In genomic region chr15:28977377-28978010, GRCh38 we compare ENCODE assay signal across 10 cellular contexts.
DNase-seq lines count a peak whose midpoint lies in the region; ATAC-seq and TF ChIP-seq lines count a peak whose summit lies in the region.
"Had no signal": no experiment of that assay in that cellular context is flagged by ENCODE, and none has a peak within 500 bp of the region (broad histone marks: within the 10 kb centered on the region; RNA-seq: fewer than 3 reads in every experiment).

No MANE protein-coding gene starts in this region.

- intact Hi-C loops in lower lobe of right lung (cut with DNase I) (no loop called here), ovary (cut with DNase I) (no loop called here)

- TF ChIP-seq POLR2A in ovary (IDR thresholded peaks at IDR 0.05), result no peak

- DNase-seq in AG08396 (ENCODE audit: low spot score) (peak; percentile 89), NCI-H2196 (lab: John Stamatoyannopoulos, UW; ENCODE audit: unreplicated experiment) (peak; percentile 39), lower lobe of right lung (no peak), germinal center (ENCODE audit: low spot score) (no peak), ovary (no peak), NCI-H82 (lab: John Stamatoyannopoulos, UW) (no peak), NCI-H510A treated with DMSO at 0.1 percent for 48 hours (lab: John Stamatoyannopoulos, UW) (no peak)
- DNase-seq: activated CD8-positive, alpha-beta T cell treated with anti-CD3 and anti-CD28 coated beads for 36 hours had no signal

- no peaks in the 10 kb centered on the region for H3K9me3 ChIP-seq in lower lobe of right lung
- no peaks in the 10 kb centered on the region for H3K9me3 ChIP-seq in ovary

- H3K4me3 ChIP-seq in lower lobe of right lung (no peak overlapping the region), ovary (no peak overlapping the region)

- H3K27me3 ChIP-seq in lower lobe of right lung (ENCODE audit: low read depth) (no peaks in the 10 kb centered on the region), ovary (no peaks in the 10 kb centered on the region)

- no peak for TF ChIP-seq CTCF in lower lobe of right lung (IDR thresholded peaks at IDR 0.05)
- TF ChIP-seq CTCF in ovary (IDR thresholded peaks at IDR 0.05), result no peak

- H3K27ac ChIP-seq in cingulate gyrus (ENCODE audit: low read depth, low read length), result peak overlapping the region; percentile 90
- H3K27ac ChIP-seq in lower lobe of right lung, result no peak overlapping the region
- H3K27ac ChIP-seq in ovary, result no peak overlapping the region
- H3K27ac ChIP-seq: HL-60 had no signal

- ATAC-seq in lower lobe of right lung, result peak; percentile 32 to 43
- ATAC-seq: activated CD8-positive, alpha-beta T cell treated with anti-CD3 and anti-CD28 coated beads for 36 hours had no signal

- TF ChIP-seq EP300 in ovary (IDR thresholded peaks at IDR 0.05), result no peak

- H3K36me3 ChIP-seq in lower lobe of right lung (no peaks in the 10 kb centered on the region), ovary (no peaks in the 10 kb centered on the region)

- 89 to 91% (median 90%) methylated on average over 6 of the region's 6 CpGs for WGBS in ovary, 3 donors

- H3K4me1 ChIP-seq in lower lobe of right lung, result no peaks in the 10 kb centered on the region
- no peaks in the 10 kb centered on the region for H3K4me1 ChIP-seq in ovary (ENCODE audit: insufficient read depth)

Comparison
In these comparisons a context has a peak if more than half of its experiments do, and no peak if none do; other contexts are left out.
1. DNase-seq: peak in AG08396 (single experiment) and NCI-H2196 (single experiment); none in lower lobe of right lung (single experiment), germinal center (single experiment), ovary (0 of 5), NCI-H82 (single experiment) and NCI-H510A treated with DMSO at 0.1 percent for 48 hours (single experiment).